In the genomic region with DNA sequence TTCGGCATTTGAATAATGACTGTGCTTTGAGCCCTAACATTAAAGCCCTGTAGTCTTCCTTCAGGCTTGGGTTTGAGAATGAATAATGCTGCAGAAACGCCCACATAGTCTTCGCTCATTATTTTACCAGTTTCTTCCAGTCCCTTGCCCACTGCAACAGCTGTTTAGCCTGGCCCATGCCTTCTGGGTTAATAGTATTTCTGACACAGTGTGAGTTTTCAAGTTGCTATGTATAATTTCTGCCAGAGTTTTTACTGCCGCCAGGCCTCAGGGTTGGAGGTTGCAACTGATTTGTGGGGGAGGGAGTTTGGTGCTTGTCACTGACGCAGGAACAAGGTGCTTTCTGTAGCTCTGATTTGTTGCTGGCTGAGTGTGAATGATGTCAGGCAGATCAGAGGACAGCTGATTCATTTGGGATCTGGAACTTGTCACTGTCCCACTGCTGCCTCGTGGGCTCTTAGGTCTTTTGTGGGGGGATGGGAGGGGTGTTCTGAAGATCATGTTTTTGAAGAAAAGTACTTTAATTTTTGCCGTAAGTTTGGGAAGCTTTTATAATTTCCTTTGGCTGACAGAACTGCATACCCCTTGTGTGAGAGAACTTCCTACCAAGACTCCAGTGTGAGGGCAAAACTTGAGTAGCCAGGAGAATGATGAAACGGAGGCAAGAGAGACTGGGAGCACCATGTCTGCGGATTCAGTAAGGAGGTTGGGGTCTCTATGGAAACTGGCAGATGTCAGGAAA, we compare ENCODE assay signal across 8 cellular contexts.
DNase-seq lines count a peak whose midpoint lies in the region; ATAC-seq and TF ChIP-seq lines count a peak whose summit lies in the region.
"Had no signal": no experiment of that assay in that cellular context is flagged by ENCODE, and none has a peak within 500 bp of the region (broad histone marks: within the 10 kb centered on the region; RNA-seq: fewer than 3 reads in every experiment).

No MANE protein-coding gene starts in this region.

- ATAC-seq in activated T-helper 17 cell treated with anti-CD3 and anti-CD28 coated beads, Interleukin-2, amount 50 U/mL, for 72 hours (replicated peaks): peak; percentile 91
- ATAC-seq in stimulated activated naive B cell treated with anti-CD40 and anti-IgM and Interleukin-4, amounts not matched to agents 10 μg/mL and 1 μg/mL and 100 μg/mL, for 72 hours (replicated peaks): no peak
- no peak for ATAC-seq in HG02798 (IDR thresholded peaks at IDR 0.05; ENCODE audit: poor library complexity, unreplicated experiment)
- no peak for ATAC-seq in GM18868 (IDR thresholded peaks at IDR 0.05; ENCODE audit: unreplicated experiment)
- ATAC-seq in HG03521 (IDR thresholded peaks at IDR 0.05; ENCODE audit: unreplicated experiment): no peak

- H3K36me3 Mint-ChIP-seq in HFFc6 (ENCODE audit: low read depth): peaks cover 5% of the 10 kb centered on the region; the same call in 1 of the 2 replicates
- no peaks in the 10 kb centered on the region for H3K36me3 Mint-ChIP-seq in activated T-helper 17 cell treated with anti-CD3 and anti-CD28 coated beads, Interleukin-2, amount 50 U/mL, for 72 hours (ENCODE audit: low read depth)
- H3K36me3 Mint-ChIP-seq in stimulated activated naive B cell treated with anti-CD40 and anti-IgM and Interleukin-4, amounts not matched to agents 10 μg/mL and 1 μg/mL and 100 μg/mL, for 72 hours: peaks cover 0 to 11% of the 10 kb centered on the region in 2 donors

- peak overlapping the region; percentile 87 for H3K4me3 Mint-ChIP-seq in HFFc6
- H3K4me3 Mint-ChIP-seq in activated T-helper 17 cell treated with anti-CD3 and anti-CD28 coated beads, Interleukin-2, amount 50 U/mL, for 72 hours: peak overlapping the region; percentile 41
- H3K4me3 Mint-ChIP-seq in stimulated activated naive B cell treated with anti-CD40 and anti-IgM and Interleukin-4, amounts not matched to agents 10 μg/mL and 1 μg/mL and 100 μg/mL, for 72 hours: no peak overlapping the region
- H3K4me3 Mint-ChIP-seq: central memory CD8-positive, alpha-beta T cell had no signal

- no peak for TF ChIP-seq CTCF in HFFc6 (IDR thresholded peaks at IDR 0.05)

- peak overlapping the region; percentile 99 for H3K27ac Mint-ChIP-seq in HFFc6
- H3K27ac Mint-ChIP-seq in activated T-helper 17 cell treated with anti-CD3 and anti-CD28 coated beads, Interleukin-2, amount 50 U/mL, for 72 hours: peak overlapping the region; percentile 35
- H3K27ac Mint-ChIP-seq in stimulated activated naive B cell treated with anti-CD40 and anti-IgM and Interleukin-4, amounts not matched to agents 10 μg/mL and 1 μg/mL and 100 μg/mL, for 72 hours: peak overlapping the region; percentile 22

- peaks cover 6% of the 10 kb centered on the region for H3K27me3 Mint-ChIP-seq in HFFc6 (ENCODE audit: insufficient read depth)
- no peaks in the 10 kb centered on the region for H3K27me3 Mint-ChIP-seq in activated T-helper 17 cell treated with anti-CD3 and anti-CD28 coated beads, Interleukin-2, amount 50 U/mL, for 72 hours
- H3K27me3 Mint-ChIP-seq in stimulated activated naive B cell treated with anti-CD40 and anti-IgM and Interleukin-4, amounts not matched to agents 10 μg/mL and 1 μg/mL and 100 μg/mL, for 72 hours: peaks cover 0 to 8% of the 10 kb centered on the region in 2 donors
- H3K27me3 Mint-ChIP-seq: central memory CD8-positive, alpha-beta T cell had no signal

- DNase-seq in HFFc6 (peak; percentile 97), hepatic stellate cell (ENCODE audit: low spot score) (peak; percentile 74)
- DNase-seq in stimulated activated naive B cell treated with anti-CD40 and anti-IgM and Interleukin-4, amounts not matched to agents 10 μg/mL and 1 μg/mL and 100 μg/mL, for 72 hours: no peak

- no peaks in the 10 kb centered on the region for H3K9me3 Mint-ChIP-seq in HFFc6
- no peaks in the 10 kb centered on the region for H3K9me3 Mint-ChIP-seq in activated T-helper 17 cell treated with anti-CD3 and anti-CD28 coated beads, Interleukin-2, amount 50 U/mL, for 72 hours
- H3K9me3 Mint-ChIP-seq in stimulated activated naive B cell treated with anti-CD40 and anti-IgM and Interleukin-4, amounts not matched to agents 10 μg/mL and 1 μg/mL and 100 μg/mL, for 72 hours: no peaks in the 10 kb centered on the region
- H3K9me3 Mint-ChIP-seq: central memory CD8-positive, alpha-beta T cell had no signal

- peaks cover 32% of the 10 kb centered on the region for H3K4me1 Mint-ChIP-seq in HFFc6 (ENCODE audit: low read depth)
- H3K4me1 Mint-ChIP-seq in activated T-helper 17 cell treated with anti-CD3 and anti-CD28 coated beads, Interleukin-2, amount 50 U/mL, for 72 hours: peaks cover 10% of the 10 kb centered on the region
- H3K4me1 Mint-ChIP-seq in stimulated activated naive B cell treated with anti-CD40 and anti-IgM and Interleukin-4, amounts not matched to agents 10 μg/mL and 1 μg/mL and 100 μg/mL, for 72 hours: peaks cover 0 to 9% of the 10 kb centered on the region in 2 donors

Comparison
In these comparisons a context has a peak if more than half of its experiments do, and no peak if none do; other contexts are left out.
1. H3K27ac Mint-ChIP-seq: peak in every context shown above with its lines; median percentile 99 in HFFc6; 35 in activated T-helper 17 cell treated with anti-CD3 and anti-CD28 coated beads, Interleukin-2, amount 50 U/mL, for 72 hours; 22 in stimulated activated naive B cell treated with anti-CD40 and anti-IgM and Interleukin-4, amounts not matched to agents 10 μg/mL and 1 μg/mL and 100 μg/mL, for 72 hours.
2. H3K4me3 Mint-ChIP-seq: peak in HFFc6 (single experiment) and activated T-helper 17 cell treated with anti-CD3 and anti-CD28 coated beads, Interleukin-2, amount 50 U/mL, for 72 hours (single experiment); none in stimulated activated naive B cell treated with anti-CD40 and anti-IgM and Interleukin-4, amounts not matched to agents 10 μg/mL and 1 μg/mL and 100 μg/mL, for 72 hours (0 of 2).